8 cellular contexts compared by ENCODE assay signal in genomic region chr7:95509199-95509598, GRCh38. TPM values are rescaled to one million over a fixed set of nuclear protein-coding genes. Genes with fewer than 3 reads are reported as not detected.
DNase-seq lines count a peak whose midpoint lies in the region; ATAC-seq and TF ChIP-seq lines count a peak whose summit lies in the region.

No MANE protein-coding gene starts in this region.

- peak; percentile 84 for DNase-seq in Daoy (ENCODE audit: low read depth)
- peak; percentile 89 for DNase-seq in NCI-H69 (lab: John Stamatoyannopoulos, UW)
- DNase-seq in fibroblast of peridontal ligament (ENCODE audit: extremely low read depth) = peak; percentile 4
- DNase-seq in middle frontal gyrus (ENCODE audit: extremely low spot score, low spot score) = no peak
- no peak for DNase-seq in T1000 (lab: John Stamatoyannopoulos, UW)
- DNase-seq in stimulated activated naive CD4-positive, alpha-beta T cell (lab: John Stamatoyannopoulos, UW) = no peak

- ATAC-seq in HG02970 (IDR thresholded peaks at IDR 0.05; ENCODE audit: low FRiP score, unreplicated experiment) (peak; percentile 52), GM18505 (IDR thresholded peaks at IDR 0.05; ENCODE audit: unreplicated experiment) (no peak)

- no peak for TF ChIP-seq POLR2A in GM18505 (IDR thresholded peaks at IDR 0.05; ENCODE audit: borderline replicate concordance, extremely low read depth, insufficient read depth, insufficient read length)

RNA-seq across cellular contexts. Expression of gene ASB4, which starts 23.5 kb away (rescaled TPM):
- total RNA-seq in Daoy (2014; rRNA removed; shearing (Covaris generic)) = 0.06 TPM in 1 of 2 replicates, not detected in the other

Comparison
In these comparisons a context has a peak if more than half of its experiments do, and no peak if none do; other contexts are left out.
1. DNase-seq: peak in Daoy (single experiment), NCI-H69 (single experiment) and fibroblast of peridontal ligament (single experiment); none in middle frontal gyrus (single experiment), T1000 (single experiment) and stimulated activated naive CD4-positive, alpha-beta T cell (0 of 6).